In the genomic region with DNA sequence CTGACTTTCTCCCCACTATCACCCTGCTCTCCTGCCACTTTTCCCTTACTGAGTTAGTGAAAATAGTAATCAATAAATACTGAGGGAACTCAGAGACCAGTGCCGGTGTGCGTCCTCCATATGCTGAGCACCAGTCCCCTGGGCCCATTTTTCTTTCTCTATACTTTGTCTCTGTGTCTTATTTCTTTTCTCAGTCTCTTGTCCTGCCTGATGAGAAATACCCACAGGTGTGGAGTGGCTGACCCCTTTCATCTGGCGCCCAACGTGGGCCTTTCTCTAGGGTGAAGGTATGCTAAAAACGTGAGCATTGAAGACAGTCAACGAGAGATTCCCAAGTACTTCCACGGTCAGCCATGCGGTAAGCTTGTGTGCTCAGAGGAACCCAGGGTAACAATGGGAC, we compare ENCODE assay signal across 11 cellular contexts. TPM values are rescaled to one million over a fixed set of nuclear protein-coding genes. Genes with fewer than 3 reads are reported as not detected.
"Had no signal": no experiment of that assay in that cellular context is flagged by ENCODE, and none has a peak within 500 bp of the region (broad histone marks: within the 10 kb centered on the region; RNA-seq: fewer than 3 reads in every experiment).

No MANE protein-coding gene starts in this region.

RNA-seq across cellular contexts. Expression of a gene that starts 6.5 kb away (rescaled TPM):
- total RNA-seq: activated CD4-positive, alpha-beta T cell treated with anti-CD3 and anti-CD28 coated beads, Interleukin-2, amount 10 ng/mL, durations not matched to agents 7 days and 5 days; activated CD8-positive, alpha-beta T cell treated with anti-CD3 and anti-CD28 coated beads, Interleukin-2, amount 10 ng/mL, durations not matched to agents 7 days and 5 days; activated naive CD8-positive, alpha-beta T cell treated with anti-CD3 and anti-CD28 coated beads, Interleukin-2, amount 10 ng/mL, durations not matched to agents 7 days and 5 days; activated T-helper 2 cell treated with anti-CD3 and anti-CD28 coated beads, Interferon-gamma antibody, Interleukin-2, Interleukin-4, amounts not matched to agents 10 μg/mL and 5 μg/mL and 100 μg/mL, durations not matched to agents 14 hours and 24 hours and 36 hours; adrenal gland; M059J; RPMI7951; SJCRH30; T-helper 1 cell treated with Interleukin-12 subunit alpha and Interleukin-12 subunit beta and Interleukin-4 antibody, amounts not matched to agents 30 ng/mL and 1 ng/mL, for 36 hours; T-helper 2 cell treated with Interferon-gamma antibody and Interleukin-4, amounts not matched to agents 100 ng/mL and 5 ng/mL, for 36 hours had no signal
- polyA plus RNA-seq: adrenal gland had no signal

RNA-seq across cellular contexts. Expression of a gene that starts 18.3 kb away (rescaled TPM):
- total RNA-seq: activated CD4-positive, alpha-beta T cell treated with anti-CD3 and anti-CD28 coated beads, Interleukin-2, amount 10 ng/mL, durations not matched to agents 7 days and 5 days; activated CD8-positive, alpha-beta T cell treated with anti-CD3 and anti-CD28 coated beads, Interleukin-2, amount 10 ng/mL, durations not matched to agents 7 days and 5 days; activated naive CD8-positive, alpha-beta T cell treated with anti-CD3 and anti-CD28 coated beads, Interleukin-2, amount 10 ng/mL, durations not matched to agents 7 days and 5 days; activated T-helper 2 cell treated with anti-CD3 and anti-CD28 coated beads, Interferon-gamma antibody, Interleukin-2, Interleukin-4, amounts not matched to agents 10 μg/mL and 5 μg/mL and 100 μg/mL, durations not matched to agents 14 hours and 24 hours and 36 hours; adrenal gland; astrocyte; M059J; RPMI7951; SJCRH30; T-helper 1 cell treated with Interleukin-12 subunit alpha and Interleukin-12 subunit beta and Interleukin-4 antibody, amounts not matched to agents 30 ng/mL and 1 ng/mL, for 36 hours; T-helper 2 cell treated with Interferon-gamma antibody and Interleukin-4, amounts not matched to agents 100 ng/mL and 5 ng/mL, for 36 hours had no signal
- polyA plus RNA-seq: adrenal gland had no signal

RNA-seq across cellular contexts. Expression of a gene that starts 36.0 kb away (rescaled TPM):
- total RNA-seq: activated CD4-positive, alpha-beta T cell treated with anti-CD3 and anti-CD28 coated beads, Interleukin-2, amount 10 ng/mL, durations not matched to agents 7 days and 5 days; activated CD8-positive, alpha-beta T cell treated with anti-CD3 and anti-CD28 coated beads, Interleukin-2, amount 10 ng/mL, durations not matched to agents 7 days and 5 days; activated naive CD8-positive, alpha-beta T cell treated with anti-CD3 and anti-CD28 coated beads, Interleukin-2, amount 10 ng/mL, durations not matched to agents 7 days and 5 days; activated T-helper 2 cell treated with anti-CD3 and anti-CD28 coated beads, Interferon-gamma antibody, Interleukin-2, Interleukin-4, amounts not matched to agents 10 μg/mL and 5 μg/mL and 100 μg/mL, durations not matched to agents 14 hours and 24 hours and 36 hours; adrenal gland; astrocyte; M059J; RPMI7951; SJCRH30; T-helper 1 cell treated with Interleukin-12 subunit alpha and Interleukin-12 subunit beta and Interleukin-4 antibody, amounts not matched to agents 30 ng/mL and 1 ng/mL, for 36 hours; T-helper 2 cell treated with Interferon-gamma antibody and Interleukin-4, amounts not matched to agents 100 ng/mL and 5 ng/mL, for 36 hours had no signal
- polyA plus RNA-seq: adrenal gland had no signal

RNA-seq across cellular contexts. Expression of a gene that starts 38.1 kb away (rescaled TPM):
- total RNA-seq: activated CD4-positive, alpha-beta T cell treated with anti-CD3 and anti-CD28 coated beads, Interleukin-2, amount 10 ng/mL, durations not matched to agents 7 days and 5 days; activated CD8-positive, alpha-beta T cell treated with anti-CD3 and anti-CD28 coated beads, Interleukin-2, amount 10 ng/mL, durations not matched to agents 7 days and 5 days; activated naive CD8-positive, alpha-beta T cell treated with anti-CD3 and anti-CD28 coated beads, Interleukin-2, amount 10 ng/mL, durations not matched to agents 7 days and 5 days; activated T-helper 2 cell treated with anti-CD3 and anti-CD28 coated beads, Interferon-gamma antibody, Interleukin-2, Interleukin-4, amounts not matched to agents 10 μg/mL and 5 μg/mL and 100 μg/mL, durations not matched to agents 14 hours and 24 hours and 36 hours; adrenal gland; astrocyte; M059J; RPMI7951; SJCRH30; T-helper 1 cell treated with Interleukin-12 subunit alpha and Interleukin-12 subunit beta and Interleukin-4 antibody, amounts not matched to agents 30 ng/mL and 1 ng/mL, for 36 hours; T-helper 2 cell treated with Interferon-gamma antibody and Interleukin-4, amounts not matched to agents 100 ng/mL and 5 ng/mL, for 36 hours had no signal
- polyA plus RNA-seq: adrenal gland had no signal

RNA-seq across cellular contexts. Expression of a gene that starts 50.1 kb away (rescaled TPM):
- total RNA-seq: activated CD4-positive, alpha-beta T cell treated with anti-CD3 and anti-CD28 coated beads, Interleukin-2, amount 10 ng/mL, durations not matched to agents 7 days and 5 days; activated CD8-positive, alpha-beta T cell treated with anti-CD3 and anti-CD28 coated beads, Interleukin-2, amount 10 ng/mL, durations not matched to agents 7 days and 5 days; activated naive CD8-positive, alpha-beta T cell treated with anti-CD3 and anti-CD28 coated beads, Interleukin-2, amount 10 ng/mL, durations not matched to agents 7 days and 5 days; activated T-helper 2 cell treated with anti-CD3 and anti-CD28 coated beads, Interferon-gamma antibody, Interleukin-2, Interleukin-4, amounts not matched to agents 10 μg/mL and 5 μg/mL and 100 μg/mL, durations not matched to agents 14 hours and 24 hours and 36 hours; adrenal gland; astrocyte; M059J; RPMI7951; SJCRH30; T-helper 1 cell treated with Interleukin-12 subunit alpha and Interleukin-12 subunit beta and Interleukin-4 antibody, amounts not matched to agents 30 ng/mL and 1 ng/mL, for 36 hours; T-helper 2 cell treated with Interferon-gamma antibody and Interleukin-4, amounts not matched to agents 100 ng/mL and 5 ng/mL, for 36 hours had no signal
- polyA plus RNA-seq: adrenal gland had no signal
